ENCODE assay signal across 1 cellular context in the genomic region with DNA sequence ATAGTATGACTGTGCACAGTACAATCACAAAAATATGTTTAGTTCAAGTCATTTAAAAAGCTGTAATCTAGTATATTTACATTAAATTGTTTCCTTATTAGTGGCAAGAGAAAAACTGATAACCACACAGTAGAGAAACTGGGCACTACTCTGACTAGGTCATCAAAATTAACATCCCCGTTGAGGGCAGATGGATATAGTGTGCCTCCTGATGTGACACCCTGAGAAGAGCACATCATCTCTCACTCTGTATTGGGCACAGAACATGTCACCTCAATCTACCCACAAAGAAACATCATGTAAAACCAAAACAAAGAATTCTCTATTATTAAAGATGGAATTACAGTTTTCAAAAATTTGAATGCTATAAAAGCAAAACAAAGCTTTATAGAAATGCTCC.
TF ChIP-seq lines count a peak whose summit lies in the region.

No MANE protein-coding gene starts in this region.

TF ChIP-seq in HEK293, 187 proteins besides CTCF, POLR2A, EP300 and RAD21 (continued from another document):
- TF ChIP-seq ZNF146 (tag by site-specific recombination; IDR thresholded peaks at IDR 0.05): no peak
